ENCODE assay signal across 2 cellular contexts in genomic region chr12:80912906-80913769, GRCh38.
TF ChIP-seq lines count a peak whose summit lies in the region.

No MANE protein-coding gene starts in this region.

TF ChIP-seq in SK-N-SH, 30 proteins besides CTCF, POLR2A, EP300 and RAD21 (continued from another document):
- TF ChIP-seq USF2 (IDR thresholded peaks at IDR 0.05; ENCODE audit: borderline replicate concordance, low read depth, low read length) (no peak), TAF1 (IDR thresholded peaks at IDR 0.05; ENCODE audit: borderline replicate concordance, low read depth, low read length) (no peak), FOXM1 (IDR thresholded peaks at IDR 0.05; ENCODE audit: low read depth) (no peak), GABPA (IDR thresholded peaks at IDR 0.05; ENCODE audit: low read depth) (no peak), FOSL2 (IDR thresholded peaks at IDR 0.05; ENCODE audit: borderline replicate concordance, low read depth) (no peak), PBX3 (IDR thresholded peaks at IDR 0.05) (no peak), SIN3A (IDR thresholded peaks at IDR 0.05; ENCODE audit: borderline replicate concordance, low read depth, low read length) (no peak), ZBTB33 (IDR thresholded peaks at IDR 0.05; ENCODE audit: borderline replicate concordance, low read depth) (no peak), MXI1 (IDR thresholded peaks at IDR 0.05; ENCODE audit: low read depth, low read length) (no peak)

TF ChIP-seq in SK-N-SH treated with all-trans-retinoic acid at 6 μM for 48 hours, 23 proteins besides CTCF, POLR2A, EP300 and RAD21 (continued from another document):
- TF ChIP-seq POU6F1 (CRISPR knock-in tag; IDR thresholded peaks at IDR 0.05; ENCODE audit: borderline replicate concordance, low read depth) = no peak
- TF ChIP-seq ZFP30 (CRISPR knock-in tag; IDR thresholded peaks at IDR 0.05) = no peak
- no peak for TF ChIP-seq PPARA (CRISPR knock-in tag; IDR thresholded peaks at IDR 0.05; ENCODE audit: borderline replicate concordance)
- TF ChIP-seq ARNTL (CRISPR knock-in tag; IDR thresholded peaks at IDR 0.05; ENCODE audit: borderline replicate concordance, low read depth) = no peak
- TF ChIP-seq ZFP3 (CRISPR knock-in tag; IDR thresholded peaks at IDR 0.05) = no peak
- TF ChIP-seq GLIS3 (CRISPR knock-in tag; IDR thresholded peaks at IDR 0.05) = no peak
- TF ChIP-seq CSDC2 (CRISPR knock-in tag; IDR thresholded peaks at IDR 0.05) = no peak
- TF ChIP-seq CSRNP3 (CRISPR knock-in tag; IDR thresholded peaks at IDR 0.05) = no peak
- TF ChIP-seq OSR1 (CRISPR knock-in tag; IDR thresholded peaks at IDR 0.05) = no peak
- TF ChIP-seq ISL1 (CRISPR knock-in tag; IDR thresholded peaks at IDR 0.05) = no peak
- TF ChIP-seq ZC3H10 (CRISPR knock-in tag; IDR thresholded peaks at IDR 0.05) = no peak
